ENCODE assay signal across 12 cellular contexts in the genomic region with DNA sequence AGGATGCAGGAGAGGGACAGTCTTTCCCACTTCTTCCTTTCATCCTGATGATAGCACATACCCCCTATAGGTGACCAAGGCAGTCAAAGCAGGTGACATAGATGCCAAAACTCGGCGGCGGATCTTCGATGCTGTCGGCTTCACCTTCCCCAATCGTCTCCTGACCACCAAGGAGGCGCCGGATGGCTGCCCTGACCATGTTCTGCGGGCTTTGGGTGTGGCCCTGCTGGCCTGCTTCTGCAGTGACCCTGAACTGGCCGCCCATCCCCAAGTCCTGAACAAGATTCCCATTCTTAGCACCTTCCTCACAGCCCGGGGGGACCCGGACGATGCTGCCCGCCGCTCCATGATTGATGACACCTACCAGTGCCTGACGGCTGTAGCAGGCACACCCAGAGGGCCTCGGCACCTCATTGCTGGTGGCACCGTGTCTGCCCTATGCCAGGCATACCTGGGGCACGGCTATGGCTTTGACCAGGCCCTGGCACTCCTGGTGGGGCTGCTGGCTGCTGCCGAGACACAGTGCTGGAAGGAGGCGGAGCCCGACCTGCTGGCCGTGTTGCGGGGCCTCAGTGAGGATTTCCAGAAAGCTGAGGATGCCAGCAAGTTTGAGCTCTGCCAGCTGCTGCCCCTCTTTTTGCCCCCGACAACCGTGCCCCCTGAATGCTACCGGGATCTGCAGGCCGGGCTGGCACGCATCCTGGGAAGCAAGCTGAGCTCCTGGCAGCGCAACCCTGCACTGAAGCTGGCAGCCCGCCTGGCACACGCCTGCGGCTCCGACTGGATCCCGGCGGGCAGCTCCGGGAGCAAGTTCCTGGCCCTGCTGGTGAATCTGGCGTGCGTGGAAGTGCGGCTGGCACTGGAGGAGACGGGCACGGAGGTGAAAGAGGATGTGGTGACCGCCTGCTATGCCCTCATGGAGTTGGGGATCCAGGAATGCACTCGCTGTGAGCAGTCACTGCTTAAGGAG. TPM values are rescaled to one million over a fixed set of nuclear protein-coding genes. Genes with fewer than 3 reads are reported as not detected.
A peak's percentile ranks its signal among the peaks of the same experiment; 100 is the strongest.
DNase-seq lines count a peak whose midpoint lies in the region; ATAC-seq and TF ChIP-seq lines count a peak whose summit lies in the region.
"Had no signal": no experiment of that assay in that cellular context is flagged by ENCODE, and none has a peak within 500 bp of the region (broad histone marks: within the 10 kb centered on the region; RNA-seq: fewer than 3 reads in every experiment).

No MANE protein-coding gene starts in this region.

- peaks cover 37% of the 10 kb centered on the region for H3K36me3 Mint-ChIP-seq in T-helper 1 cell treated with Interleukin-12 subunit alpha and Interleukin-12 subunit beta and Interleukin-4 antibody, amounts not matched to agents 30 μg/mL and 1 μg/mL, for 36 hours (ENCODE audit: low read depth)
- peaks cover 2% of the 10 kb centered on the region for H3K36me3 Mint-ChIP-seq in memory B cell

- H3K27ac ChIP-seq in caudate nucleus (ENCODE audit: low read depth, low read length) (peak overlapping the region; percentile 78), testis (no peak overlapping the region)

- H3K4me3 Mint-ChIP-seq in T-helper 1 cell treated with Interleukin-12 subunit alpha and Interleukin-12 subunit beta and Interleukin-4 antibody, amounts not matched to agents 30 μg/mL and 1 μg/mL, for 36 hours = peak overlapping the region; percentile 69
- no peak overlapping the region for H3K4me3 Mint-ChIP-seq in memory B cell

- TF ChIP-seq POLR2A in testis (IDR thresholded peaks at IDR 0.05) = no peak

- no peak for TF ChIP-seq CTCF in testis (IDR thresholded peaks at IDR 0.05)

- no peaks in the 10 kb centered on the region for H3K36me3 ChIP-seq in testis (ENCODE audit: low read depth, missing control alignments)

- ATAC-seq in memory B cell (ENCODE audit: low read depth) = no peak
- no peak for ATAC-seq in GM19395 (IDR thresholded peaks at IDR 0.05; ENCODE audit: unreplicated experiment)
- no peak for ATAC-seq in SK-N-SH treated with all-trans-retinoic acid at 6 μM for 48 hours
- ATAC-seq: Panc1 had no signal

- 61 to 88% methylated on average over 12 to 44 of the region's 44 CpGs for WGBS in testis, 2 donors

- H3K9me3 ChIP-seq in testis = no peaks in the 10 kb centered on the region

- peaks cover 50% of the 10 kb centered on the region for H3K4me1 Mint-ChIP-seq in T-helper 1 cell treated with Interleukin-12 subunit alpha and Interleukin-12 subunit beta and Interleukin-4 antibody, amounts not matched to agents 30 μg/mL and 1 μg/mL, for 36 hours (ENCODE audit: low read depth)
- peaks cover 36% of the 10 kb centered on the region for H3K4me1 Mint-ChIP-seq in memory B cell

- H3K27me3 Mint-ChIP-seq in T-helper 1 cell treated with Interleukin-12 subunit alpha and Interleukin-12 subunit beta and Interleukin-4 antibody, amounts not matched to agents 30 μg/mL and 1 μg/mL, for 36 hours (ENCODE audit: low read depth) = no peaks in the 10 kb centered on the region
- no peaks in the 10 kb centered on the region for H3K27me3 Mint-ChIP-seq in memory B cell
- H3K27me3 Mint-ChIP-seq: activated CD4-positive, alpha-beta T cell treated with anti-CD3 and anti-CD28 coated beads, Interleukin-2, amount 10 ng/mL, durations not matched to agents 7 days and 5 days had no signal

- no peak overlapping the region for H3K27ac Mint-ChIP-seq in T-helper 1 cell treated with Interleukin-12 subunit alpha and Interleukin-12 subunit beta and Interleukin-4 antibody, amounts not matched to agents 30 μg/mL and 1 μg/mL, for 36 hours
- H3K27ac Mint-ChIP-seq in memory B cell = peak overlapping the region; percentile 52

- H3K4me3 ChIP-seq in testis = no peak overlapping the region

- DNase-seq in T-helper 1 cell = no peak
- DNase-seq in caudate nucleus (lab: John Stamatoyannopoulos, UW) = peak in 56 of 61 donors; percentile 23 to 85 (median 64)
- no peak for DNase-seq in memory B cell (ENCODE audit: low spot score in 2 of 2)
- DNase-seq in testis = peak; percentile 77
- no peak for DNase-seq in NCI-H526 (lab: John Stamatoyannopoulos, UW)
- DNase-seq: activated CD4-positive, alpha-beta T cell treated with anti-CD3 and anti-CD28 coated beads, Interleukin-2, amount 10 ng/mL, durations not matched to agents 7 days and 5 days; foreskin melanocyte; KG1 had no signal

- H3K9me3 Mint-ChIP-seq in T-helper 1 cell treated with Interleukin-12 subunit alpha and Interleukin-12 subunit beta and Interleukin-4 antibody, amounts not matched to agents 30 μg/mL and 1 μg/mL, for 36 hours = no peaks in the 10 kb centered on the region
- H3K9me3 Mint-ChIP-seq in memory B cell = no peaks in the 10 kb centered on the region
- H3K9me3 Mint-ChIP-seq: activated CD4-positive, alpha-beta T cell treated with anti-CD3 and anti-CD28 coated beads, Interleukin-2, amount 10 ng/mL, durations not matched to agents 7 days and 5 days had no signal

- intact Hi-C loops in testis (cut with DNase I; ENCODE audit: low total_unique reads) = loop anchor here (5.0 kb wide), 1 partner anchor 108 kb away; no protein-coding TSS in a partner anchor

- H3K4me1 ChIP-seq in testis = peaks cover 20% of the 10 kb centered on the region

- no peaks in the 10 kb centered on the region for H3K27me3 ChIP-seq in testis

TF ChIP-seq in SK-N-SH treated with all-trans-retinoic acid at 6 μM for 48 hours, 23 proteins besides CTCF, POLR2A, EP300 and RAD21:
- no peak for TF ChIP-seq ARNTL (CRISPR knock-in tag; IDR thresholded peaks at IDR 0.05; ENCODE audit: borderline replicate concordance, low read depth)
- TF ChIP-seq CREB5 (CRISPR knock-in tag; IDR thresholded peaks at IDR 0.05; ENCODE audit: low read depth) = no peak
- no peak for TF ChIP-seq ISL1 (CRISPR knock-in tag; IDR thresholded peaks at IDR 0.05)
- TF ChIP-seq TCF4 (CRISPR knock-in tag; IDR thresholded peaks at IDR 0.05; ENCODE audit: borderline replicate concordance) = no peak
- TF ChIP-seq ZFP30 (CRISPR knock-in tag; IDR thresholded peaks at IDR 0.05) = no peak
- TF ChIP-seq CSRNP3 (CRISPR knock-in tag; IDR thresholded peaks at IDR 0.05) = no peak
- no peak for TF ChIP-seq POU6F1 (CRISPR knock-in tag; IDR thresholded peaks at IDR 0.05; ENCODE audit: borderline replicate concordance, low read depth)
- no peak for TF ChIP-seq TOX (CRISPR knock-in tag; IDR thresholded peaks at IDR 0.05; ENCODE audit: borderline replicate concordance)
- TF ChIP-seq ZNF8 (CRISPR knock-in tag; IDR thresholded peaks at IDR 0.05) = no peak
- no peak for TF ChIP-seq ESRRG (CRISPR knock-in tag; IDR thresholded peaks at IDR 0.05)
- no peak for TF ChIP-seq GLIS3 (CRISPR knock-in tag; IDR thresholded peaks at IDR 0.05)
- TF ChIP-seq ZC3H10 (CRISPR knock-in tag; IDR thresholded peaks at IDR 0.05) = no peak
- no peak for TF ChIP-seq BACH2 (CRISPR knock-in tag; IDR thresholded peaks at IDR 0.05; ENCODE audit: borderline replicate concordance)
- TF ChIP-seq ZNF70 (CRISPR knock-in tag; IDR thresholded peaks at IDR 0.05) = no peak
- no peak for TF ChIP-seq CSDC2 (CRISPR knock-in tag; IDR thresholded peaks at IDR 0.05)
- TF ChIP-seq OSR1 (CRISPR knock-in tag; IDR thresholded peaks at IDR 0.05) = no peak
- TF ChIP-seq PPARA (CRISPR knock-in tag; IDR thresholded peaks at IDR 0.05; ENCODE audit: borderline replicate concordance) = no peak
- no peak for TF ChIP-seq ZFP3 (CRISPR knock-in tag; IDR thresholded peaks at IDR 0.05)

RNA-seq across cellular contexts. Expression of gene NCDN, which starts 2.9 kb away (rescaled TPM):
- 10 to 100 TPM; 33.8 to 33.9 TPM for total RNA-seq in testis
- 27.3 TPM for polyA plus RNA-seq in testis (ENCODE audit: insufficient read depth, low read depth, low replicate concordance)

RNA-seq across cellular contexts. Expression of gene KIAA0319L, which starts 3.3 kb away (rescaled TPM):
- total RNA-seq in testis = 10 to 100 TPM; 90.1 TPM
- 55.6 TPM for polyA plus RNA-seq in testis (ENCODE audit: insufficient read depth, low read depth, low replicate concordance)

RNA-seq across cellular contexts. Expression of gene TFAP2E, which starts 12.6 kb away (rescaled TPM):
- 1 to 10 TPM; 1.9 to 4.0 TPM for total RNA-seq in testis
- 1.9 TPM for polyA plus RNA-seq in testis (ENCODE audit: insufficient read depth, low read depth, low replicate concordance)

Comparison
In these comparisons a context has a peak if more than half of its experiments do, and no peak if none do; other contexts are left out.
1. DNase-seq: peak in caudate nucleus (56 of 61) and testis (single experiment); none in T-helper 1 cell (0 of 5), memory B cell (0 of 2) and NCI-H526 (0 of 2).